Comparison of ENCODE assay signal across 12 cellular contexts in the genomic region with DNA sequence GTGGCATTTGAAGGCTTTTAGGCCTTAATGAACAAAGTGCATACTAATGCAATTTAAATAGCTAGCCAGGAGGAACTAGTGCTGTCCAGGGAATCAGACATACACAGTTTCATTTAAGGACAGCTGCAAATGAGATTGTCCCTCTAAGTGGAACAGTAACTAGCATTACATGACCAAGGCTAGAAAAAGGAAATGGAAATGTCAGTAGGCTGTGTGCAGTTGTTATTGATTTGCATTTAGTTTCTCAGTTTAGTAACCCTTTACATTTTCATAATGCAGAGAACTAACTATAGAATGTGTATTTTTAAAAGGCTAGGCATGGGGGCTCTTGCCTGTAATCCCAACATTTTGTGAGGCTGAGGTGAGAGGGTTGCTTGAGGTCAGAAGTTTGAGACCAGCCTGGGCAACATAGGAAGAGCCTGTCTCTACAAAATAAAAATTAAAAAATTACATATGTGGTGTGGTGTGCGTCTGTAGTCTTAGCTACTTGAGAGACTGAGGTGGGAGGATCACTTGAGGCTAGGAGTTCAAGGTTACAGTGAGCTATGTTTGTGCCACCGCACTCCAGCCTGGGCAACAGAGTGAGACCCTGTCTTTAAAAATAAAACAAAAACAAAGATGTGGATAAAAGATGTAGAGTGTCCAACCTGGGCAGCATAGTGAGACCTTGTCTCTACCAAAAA.
DNase-seq lines count a peak whose midpoint lies in the region; ATAC-seq and TF ChIP-seq lines count a peak whose summit lies in the region.
"Had no signal": no experiment of that assay in that cellular context is flagged by ENCODE, and none has a peak within 500 bp of the region (broad histone marks: within the 10 kb centered on the region; RNA-seq: fewer than 3 reads in every experiment).

No MANE protein-coding gene starts in this region.

- no peak overlapping the region for H2BK120ac ChIP-seq in H9 (ENCODE audit: low read depth, low read length, poor library complexity, severe bottlenecking)

- intact Hi-C loops in natural killer cell (cut with micrococcal nuclease) = no loop called here
- intact Hi-C loops in uterus (cut with DNase I; ENCODE audit: low total_unique reads) = no loop called here

- H2BK20ac ChIP-seq in H9 (ENCODE audit: low read depth, low read length, poor library complexity, severe bottlenecking) = no peak overlapping the region

- no peaks in the 10 kb centered on the region for H4K20me1 ChIP-seq in H9 (ENCODE audit: control insufficient read depth, insufficient read depth, insufficient read length)

- H3K4me1 ChIP-seq in H9 (ENCODE audit: insufficient read depth, low read length) (no peaks in the 10 kb centered on the region), uterus (no peaks in the 10 kb centered on the region)
- H3K4me1 ChIP-seq: vagina had no signal

- H3T11ph ChIP-seq in H9 (ENCODE audit: low read length) = no peak overlapping the region

- no peak overlapping the region for H3K4me3 Mint-ChIP-seq in natural killer cell
- no peak overlapping the region for H3K4me3 Mint-ChIP-seq in natural killer cell treated with Interleukin-12 subunit alpha and Interleukin-12 subunit beta and Interleukin-15 and Interleukin-18, amount 100 ng/mL, for 72 hours
- H3K4me3 Mint-ChIP-seq in H9 = no peak overlapping the region

- H3K79me2 ChIP-seq in H9 (ENCODE audit: insufficient read depth, low read length) = no peaks in the 10 kb centered on the region

- no peak overlapping the region for H3K18ac ChIP-seq in H9 (ENCODE audit: insufficient read length, low read depth, low read length)

- no peak for TF ChIP-seq CTCF in natural killer cell (IDR thresholded peaks at IDR 0.05)
- TF ChIP-seq CTCF in H9 (conservative IDR thresholded peaks at IDR 0.05) = no peak
- no peak for TF ChIP-seq CTCF in uterus (IDR thresholded peaks at IDR 0.05)

- H3K27ac Mint-ChIP-seq in natural killer cell (peak overlapping the region; percentile 69 to 70), H9 (peak overlapping the region in 2 of 3 experiments; percentile 13 to 77; a peak in 1 of 7 replicates)
- H3K27ac Mint-ChIP-seq in natural killer cell treated with Interleukin-12 subunit alpha and Interleukin-12 subunit beta and Interleukin-15 and Interleukin-18, amount 100 ng/mL, for 72 hours = peak overlapping the region in 1 of 2 donors; percentile 19

- no peak overlapping the region for H4K8ac ChIP-seq in H9 (replicated peaks; ENCODE audit: insufficient read length, low read depth, low read length)

- H3K4me1 Mint-ChIP-seq in natural killer cell (peaks cover 18 to 29% of the 10 kb centered on the region in 2 donors), H9 (peaks cover 0 to 8% of the 10 kb centered on the region in 2 experiments; a peak in 2 of 4 replicates)
- peaks cover 8 to 25% of the 10 kb centered on the region in 2 donors for H3K4me1 Mint-ChIP-seq in natural killer cell treated with Interleukin-12 subunit alpha and Interleukin-12 subunit beta and Interleukin-15 and Interleukin-18, amount 100 ng/mL, for 72 hours (ENCODE audit: low read depth in 2 of 2)

- H3K4me3 ChIP-seq in uterus = no peak overlapping the region
- H3K4me3 ChIP-seq: SK-N-MC, vagina had no signal

- H2AK5ac ChIP-seq in H9 (ENCODE audit: insufficient read length, low read length) = no peak overlapping the region

- no peaks in the 10 kb centered on the region for H3K79me1 ChIP-seq in H9 (ENCODE audit: insufficient read depth, low read depth, low read length, poor library complexity, severe bottlenecking)

- H3K27me3 Mint-ChIP-seq in natural killer cell (ENCODE audit: low read depth in 2 of 2) = no peaks in the 10 kb centered on the region
- H3K27me3 Mint-ChIP-seq in natural killer cell treated with Interleukin-12 subunit alpha and Interleukin-12 subunit beta and Interleukin-15 and Interleukin-18, amount 100 ng/mL, for 72 hours = no peaks in the 10 kb centered on the region
- no peaks in the 10 kb centered on the region for H3K27me3 Mint-ChIP-seq in H9 (ENCODE audit: low read depth)

- DNase-seq in natural killer cell = no peak
- DNase-seq in natural killer cell treated with Interleukin-12 subunit alpha and Interleukin-12 subunit beta and Interleukin-15 and Interleukin-18, amount 100 ng/mL, for 72 hours (ENCODE audit: low spot score) = no peak
- no peak for DNase-seq in H9
- DNase-seq in GOT3 (lab: John Stamatoyannopoulos, UW) = no peak
- DNase-seq in activated gamma-delta T cell (lab: John Stamatoyannopoulos, UW) = no peak
- DNase-seq in uterus = no peak
- no peak for DNase-seq in dedifferentiated amniotic fluid mesenchymal stem cell (ENCODE audit: extremely low spot score)
- DNase-seq: activated CD8-positive, alpha-beta memory T cell treated with anti-CD3 and anti-CD28 coated beads for 24 hours; GDM1 had no signal

- H3K4ac ChIP-seq in H9 (ENCODE audit: low read depth, low read length) = no peak overlapping the region

- H3K27ac ChIP-seq in H9 (ENCODE audit: insufficient read length, low read depth, low read length) = no peak overlapping the region
- no peak overlapping the region for H3K27ac ChIP-seq in uterus
- H3K27ac ChIP-seq: SK-N-MC, vagina had no signal

- no peaks in the 10 kb centered on the region for H3K23me2 ChIP-seq in H9 (ENCODE audit: insufficient read length, low read depth, low read length, poor library complexity, severe bottlenecking)

- H3K9me3 ChIP-seq in H9 (ENCODE audit: control insufficient read depth, low read depth, low read length) (no peaks in the 10 kb centered on the region), uterus (no peaks in the 10 kb centered on the region)
- H3K9me3 ChIP-seq: vagina had no signal

- H3K9ac ChIP-seq in H9 (ENCODE audit: extremely low read depth, insufficient read length, low read length) = no peak overlapping the region

- no CpG with 5 or more reads among the region's 2 CpGs for WGBS in H9 (ENCODE audit: extremely low coverage, insufficient read length, low lambda C conversion rate)

- no peak overlapping the region for H3K14ac ChIP-seq in H9 (ENCODE audit: insufficient read depth, low read length)

- H2BK15ac ChIP-seq in H9 (ENCODE audit: low read depth, low read length) = no peak overlapping the region

- H3K36me3 Mint-ChIP-seq in natural killer cell (peaks cover 24% of the 10 kb centered on the region), H9 (ENCODE audit: insufficient read depth in 1 of 3, low read depth in 3 of 3) (peaks cover 3 to 31% (median 23%) of the 10 kb centered on the region in 3 experiments)
- peaks cover 11% of the 10 kb centered on the region for H3K36me3 Mint-ChIP-seq in natural killer cell treated with Interleukin-12 subunit alpha and Interleukin-12 subunit beta and Interleukin-15 and Interleukin-18, amount 100 ng/mL, for 72 hours

- H3K9me3 Mint-ChIP-seq in natural killer cell (no peaks in the 10 kb centered on the region), H9 (no peaks in the 10 kb centered on the region)
- H3K9me3 Mint-ChIP-seq in natural killer cell treated with Interleukin-12 subunit alpha and Interleukin-12 subunit beta and Interleukin-15 and Interleukin-18, amount 100 ng/mL, for 72 hours = no peaks in the 10 kb centered on the region

- H4K5ac ChIP-seq in H9 (ENCODE audit: insufficient read length, low read depth, low read length) = no peak overlapping the region

- no peak overlapping the region for H2AFZ ChIP-seq in H9 (ENCODE audit: low read length)

- H3K36me3 ChIP-seq in uterus = no peaks in the 10 kb centered on the region

- no peak overlapping the region for H3K56ac ChIP-seq in H9 (ENCODE audit: insufficient read length, low read depth, low read length)

- TF ChIP-seq POLR2A in uterus (IDR thresholded peaks at IDR 0.05) = no peak

- no peak overlapping the region for H4K91ac ChIP-seq in H9 (ENCODE audit: insufficient read length, low read depth, low read length)

- no peak overlapping the region for H3K23ac ChIP-seq in H9 (ENCODE audit: insufficient read length, low read depth, low read length)

- no peaks in the 10 kb centered on the region for H3K27me3 ChIP-seq in H9 (ENCODE audit: insufficient read depth, low read length)
- H3K27me3 ChIP-seq in uterus = no peaks in the 10 kb centered on the region
- H3K27me3 ChIP-seq: vagina had no signal

- no peak overlapping the region for H2BK12ac ChIP-seq in H9 (ENCODE audit: insufficient read length, low read depth, low read length)

- H2BK5ac ChIP-seq in H9 (ENCODE audit: insufficient read length, low read length) = no peak overlapping the region

- ATAC-seq in natural killer cell (no peak), HG03354 (IDR thresholded peaks at IDR 0.05; ENCODE audit: poor library complexity, severe bottlenecking, unreplicated experiment) (peak; percentile 98)
- no peak for ATAC-seq in natural killer cell treated with Interleukin-12 subunit alpha and Interleukin-12 subunit beta and Interleukin-15 and Interleukin-18, amount 100 ng/mL, for 72 hours

- no peak overlapping the region for H3K4me2 ChIP-seq in H9 (ENCODE audit: insufficient read depth, insufficient read length, low read length)
